19 cellular contexts compared by ENCODE assay signal in the genomic region with DNA sequence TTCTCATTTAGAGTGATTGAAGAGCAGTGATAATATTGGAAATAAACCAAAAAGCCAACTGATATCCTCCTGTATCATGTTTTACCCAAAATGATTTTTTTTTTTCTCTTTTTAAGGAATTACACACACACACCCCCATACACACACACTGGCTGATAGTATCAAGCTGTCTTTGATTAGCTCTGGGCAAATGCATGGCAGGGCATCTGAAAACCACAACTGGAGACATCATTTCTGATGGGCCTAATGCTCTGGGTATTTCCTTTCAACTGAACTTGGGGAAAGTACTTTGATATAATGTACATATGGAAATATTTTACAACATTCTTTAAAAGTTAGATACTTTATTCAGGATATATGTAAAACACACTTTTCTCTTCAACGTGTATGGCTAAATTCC.
"Had no signal": no experiment of that assay in that cellular context is flagged by ENCODE, and none has a peak within 500 bp of the region (broad histone marks: within the 10 kb centered on the region; RNA-seq: fewer than 3 reads in every experiment).

No MANE protein-coding gene starts in this region.

- H3K4me1 Mint-ChIP-seq: central memory CD8-positive, alpha-beta T cell; natural killer cell had no signal

- H3K27ac ChIP-seq: ascending aorta, coronary artery, foreskin keratinocyte, hepatocyte, neutrophil, parathyroid adenoma, right lobe of liver, tibial nerve, WERI-Rb-1 had no signal

- H3K27ac Mint-ChIP-seq: natural killer cell; stimulated activated naive CD8-positive, alpha-beta T cell treated with anti-CD3 and anti-CD28 coated beads, Interleukin-15, Interleukin-2, amounts not matched to agents 100 ng/mL and 50 ng/mL, for 24 hours had no signal

- H3K9ac ChIP-seq: parathyroid adenoma had no signal

- DNase-seq: activated CD4-positive, alpha-beta T cell treated with anti-CD3 and anti-CD28 coated beads, Interleukin-2, amount 50 U/mL, for 4 hours; foreskin keratinocyte; mesenchymal stem cell; natural killer cell; right lobe of liver; small intestine; stimulated activated CD4-positive, alpha-beta T cell treated with anti-CD3 and anti-CD28 coated beads, Interleukin-15, amount 100 ng/mL, for 24 hours; stimulated activated CD4-positive, alpha-beta T cell treated with anti-CD3 and anti-CD28 coated beads, Interleukin-2, amount 100 ng/mL, for 48 hours; T-helper 2 cell; WERI-Rb-1 had no signal

- H3K4me3 ChIP-seq: ascending aorta, coronary artery, hepatocyte, right lobe of liver, tibial nerve had no signal

- H3K27me3 Mint-ChIP-seq: central memory CD8-positive, alpha-beta T cell; stimulated activated naive CD8-positive, alpha-beta T cell treated with anti-CD3 and anti-CD28 coated beads, Interleukin-15, Interleukin-2, amounts not matched to agents 100 ng/mL and 50 ng/mL, for 24 hours had no signal

- ATAC-seq: foreskin keratinocyte, natural killer cell, right lobe of liver had no signal

- H2AFZ ChIP-seq: hepatocyte, parathyroid adenoma had no signal

- H3K79me2 ChIP-seq: hepatocyte, parathyroid adenoma had no signal

- H3K9me3 Mint-ChIP-seq: central memory CD8-positive, alpha-beta T cell; natural killer cell; stimulated activated naive CD8-positive, alpha-beta T cell treated with anti-CD3 and anti-CD28 coated beads, Interleukin-15, Interleukin-2, amounts not matched to agents 100 ng/mL and 50 ng/mL, for 24 hours had no signal

- H3K4me3 Mint-ChIP-seq: central memory CD8-positive, alpha-beta T cell; natural killer cell; stimulated activated naive CD8-positive, alpha-beta T cell treated with anti-CD3 and anti-CD28 coated beads, Interleukin-15, Interleukin-2, amounts not matched to agents 100 ng/mL and 50 ng/mL, for 24 hours had no signal

- H3K4me1 ChIP-seq: ascending aorta, foreskin keratinocyte, parathyroid adenoma, right lobe of liver, tibial nerve had no signal

- H3K4me2 ChIP-seq: hepatocyte had no signal

- FAIRE-seq: endometrium, small intestine had no signal

- H3K9me3 ChIP-seq: ascending aorta, neutrophil, right lobe of liver, tibial nerve had no signal

- H3K27me3 ChIP-seq: ascending aorta, foreskin keratinocyte, hepatocyte, neutrophil, right lobe of liver, tibial nerve had no signal
